ENCODE assay signal across 8 cellular contexts in the genomic region with DNA sequence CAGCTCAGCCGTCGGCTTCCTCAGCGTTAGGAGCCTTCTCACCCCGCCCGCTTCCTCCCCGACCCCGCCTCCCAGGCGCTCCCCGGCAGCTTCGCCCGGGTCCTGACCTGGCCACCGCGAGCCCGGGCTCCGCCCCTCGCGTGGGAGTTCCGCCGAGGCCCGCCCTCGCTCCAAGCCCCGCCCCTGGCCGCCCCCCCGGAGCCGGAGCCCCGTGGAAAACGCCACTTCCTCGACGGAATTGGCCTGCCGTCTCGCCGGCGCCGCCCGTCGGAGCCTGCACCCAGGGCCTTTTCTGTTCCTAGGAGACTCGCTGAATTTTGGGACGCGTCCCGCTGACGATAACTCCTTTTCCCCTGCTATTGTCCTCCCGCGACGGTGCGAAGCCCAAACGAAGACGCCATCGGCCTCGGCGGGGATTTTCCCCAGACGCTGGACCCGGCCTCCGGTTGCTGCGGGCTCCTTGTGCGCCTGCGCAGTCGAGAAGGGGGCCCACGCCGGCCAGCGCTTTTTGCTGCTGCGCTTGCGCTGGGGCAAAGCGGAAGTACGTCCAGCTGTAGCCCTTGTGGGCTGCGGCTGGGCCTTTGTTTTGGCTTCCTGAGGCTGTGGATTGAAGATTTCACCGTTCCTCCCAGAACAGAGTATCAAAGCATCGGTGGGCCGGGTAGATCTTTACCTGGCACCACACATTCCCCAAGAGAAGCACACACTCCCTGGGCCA. TPM values are rescaled to one million over a fixed set of nuclear protein-coding genes. Genes with fewer than 3 reads are reported as not detected.
DNase-seq lines count a peak whose midpoint lies in the region; ATAC-seq, FAIRE-seq and TF ChIP-seq lines count a peak whose summit lies in the region.

No MANE protein-coding gene starts in this region.

- DNase-seq in D721Med (ENCODE audit: insufficient read length, low spot score) (peak; percentile 99), HuH-7 (ENCODE audit: low spot score) (peak; percentile 98), activated T-cell treated with anti-CD3 and anti-CD28 coated beads for 24 hours (ENCODE audit: low read depth) (peak; percentile 94), epidermal melanocyte (ENCODE audit: insufficient read length, low spot score) (peak; percentile 100), mucosa of descending colon (peak; percentile 95 to 99 (median 97))
- peak; percentile 94 to 95 for DNase-seq in stimulated activated CD8-positive, alpha-beta memory T cell treated with anti-CD3 and anti-CD28 coated beads, Interleukin-4, amount 100 ng/mL, for 1 hour (ENCODE audit: low read depth in 2 of 2, low spot score in 1 of 2)

- H3K9me3 ChIP-seq in OCI-LY3 (ENCODE audit: insufficient read depth, low read length) (no peaks in the 10 kb centered on the region), mucosa of descending colon (no peaks in the 10 kb centered on the region)

- peak overlapping the region; percentile 82 for H3K9ac ChIP-seq in OCI-LY3 (ENCODE audit: low read length)

- H3K4me3 ChIP-seq in OCI-LY3 (ENCODE audit: low read length) (peak overlapping the region; percentile 79), mucosa of descending colon (peak overlapping the region; percentile 33)

- H3K36me3 ChIP-seq in OCI-LY3 (replicated peaks; ENCODE audit: low read depth, low read length): peaks cover 63% of the 10 kb centered on the region
- no peaks in the 10 kb centered on the region for H3K36me3 ChIP-seq in mucosa of descending colon (ENCODE audit: low read depth)

- no peaks in the 10 kb centered on the region for H3K27me3 ChIP-seq in OCI-LY3 (ENCODE audit: low read depth, low read length)

- TF ChIP-seq CTCF in D721Med (IDR thresholded peaks at IDR 0.05; ENCODE audit: insufficient read depth, missing control alignments): no peak
- no peak for TF ChIP-seq CTCF in OCI-LY3 (IDR thresholded peaks at IDR 0.05; ENCODE audit: low read depth, low read length)
- TF ChIP-seq CTCF in mucosa of descending colon (IDR thresholded peaks at IDR 0.05): no peak

- H3K4me2 ChIP-seq in OCI-LY3 (ENCODE audit: low read length): peak overlapping the region; percentile 84

- peak overlapping the region; percentile 80 for H3K27ac ChIP-seq in OCI-LY3 (ENCODE audit: low read length)

- no peaks in the 10 kb centered on the region for H3K79me2 ChIP-seq in OCI-LY3 (ENCODE audit: low read length)

- peak; percentile 58 for ATAC-seq in GM21515 (IDR thresholded peaks at IDR 0.05; ENCODE audit: unreplicated experiment)
- ATAC-seq in mucosa of descending colon: peak; percentile 90

- intact Hi-C loops in mucosa of descending colon (cut with DNase I, micrococcal nuclease): no loop called here

- FAIRE-seq in D721Med (lab: Jason Lieb, UNC): no peak

- peaks cover 6% of the 10 kb centered on the region for H4K20me1 ChIP-seq in OCI-LY3 (ENCODE audit: insufficient read depth, low read length)

- H2AFZ ChIP-seq in OCI-LY3 (ENCODE audit: low read depth, low read length): no peak overlapping the region; the same call in 1 of the 2 replicates

- H3K4me1 ChIP-seq in OCI-LY3 (ENCODE audit: low read length) (peaks cover 15% of the 10 kb centered on the region), mucosa of descending colon (ENCODE audit: low read depth) (peaks cover 28% of the 10 kb centered on the region)

RNA-seq across cellular contexts. Expression of a gene that starts 10.0 kb away (rescaled TPM):
- 10 to 100 TPM; 69.1 to 89.6 (median 71.0) TPM for total RNA-seq in mucosa of descending colon

RNA-seq across cellular contexts. Expression of a gene that starts 14.8 kb away (rescaled TPM):
- 10 to 100 TPM; 23.2 to 52.5 (median 28.1) TPM for total RNA-seq in mucosa of descending colon

RNA-seq across cellular contexts. Expression of a gene that starts 37.1 kb away (rescaled TPM):
- 10 to 100 TPM; 42.5 to 53.4 (median 47.5) TPM for total RNA-seq in mucosa of descending colon

RNA-seq across cellular contexts. Expression of a gene that starts 38.6 kb away (rescaled TPM):
- total RNA-seq in mucosa of descending colon: 100 to 1,000 TPM in 1 of 3 donors, 10 to 100 TPM in 2; 81.6 to 109 (median 95.7) TPM

RNA-seq across cellular contexts. Expression of a gene that starts 57.1 kb away (rescaled TPM):
- total RNA-seq in mucosa of descending colon: 1 to 10 TPM in 2 of 3 donors, under 1 TPM in 1; 0.49 to 1.7 (median 1.5) TPM

Comparison
In these comparisons a context has a peak if more than half of its experiments do, and no peak if none do; other contexts are left out.
1. Peak in every context shown above with its lines: DNase-seq, ATAC-seq, H3K4me3 ChIP-seq and H3K27ac ChIP-seq.